ENCODE assay signal across 29 cellular contexts in genomic region chr3:52343946-52344600, GRCh38.
"Had no signal": no experiment of that assay in that cellular context is flagged by ENCODE, and none has a peak within 500 bp of the region (broad histone marks: within the 10 kb centered on the region; RNA-seq: fewer than 3 reads in every experiment).

No MANE protein-coding gene starts in this region.

- H3K4me3 Mint-ChIP-seq: activated CD4-positive, alpha-beta T cell treated with anti-CD3 and anti-CD28 coated beads, Interleukin-2, amount 10 ng/mL, durations not matched to agents 24 days and 14 days; activated CD8-positive, alpha-beta T cell treated with anti-CD3 and anti-CD28 coated beads for 36 hours; activated naive CD4-positive, alpha-beta T cell treated with anti-CD3 and anti-CD28 coated beads, Interleukin-2, amount 50 U/mL, for 24 hours; activated naive CD8-positive, alpha-beta T cell treated with anti-CD3 and anti-CD28 coated beads, Interleukin-2, amount 10 ng/mL, durations not matched to agents 7 days and 5 days had no signal

- H3K27me3 Mint-ChIP-seq: activated CD4-positive, alpha-beta T cell treated with anti-CD3 and anti-CD28 coated beads, Interleukin-2, amount 10 ng/mL, durations not matched to agents 24 days and 14 days; activated CD8-positive, alpha-beta T cell treated with anti-CD3 and anti-CD28 coated beads for 36 hours; activated naive CD4-positive, alpha-beta T cell treated with anti-CD3 and anti-CD28 coated beads, Interleukin-2, amount 50 U/mL, for 24 hours; activated naive CD8-positive, alpha-beta T cell treated with anti-CD3 and anti-CD28 coated beads, Interleukin-2, amount 10 ng/mL, durations not matched to agents 7 days and 5 days had no signal

- H3K4me3 ChIP-seq: body of pancreas, breast epithelium, K562, SJCRH30, SK-N-MC had no signal

- H3K27me3 ChIP-seq: body of pancreas, breast epithelium had no signal

- H3K4me1 ChIP-seq: breast epithelium, SJCRH30 had no signal

- ATAC-seq: activated CD8-positive, alpha-beta T cell treated with anti-CD3 and anti-CD28 coated beads for 36 hours; body of pancreas; K562; PC-3; Right ventricle myocardium inferior had no signal

- DNase-seq: activated CD4-positive, alpha-beta T cell treated with anti-CD3 and anti-CD28 coated beads, Interleukin-2, amount 10 ng/mL, durations not matched to agents 24 days and 14 days; activated CD4-positive, alpha-beta T cell treated with anti-CD3 and anti-CD28 coated beads, Interleukin-2, amount 50 U/mL, for 4 hours; activated CD8-positive, alpha-beta T cell treated with anti-CD3 and anti-CD28 coated beads for 36 hours; activated gamma-delta T cell; activated naive CD4-positive, alpha-beta T cell treated with Interleukin-2 at 50 U/mL for 16 hours; activated naive CD8-positive, alpha-beta T cell treated with anti-CD3 and anti-CD28 coated beads, Interleukin-2, amount 10 ng/mL, durations not matched to agents 7 days and 5 days; activated T-cell treated with anti-CD3 and anti-CD28 coated beads, Interleukin-2, amount 50 U/mL, for 1 hour; amygdala; body of pancreas; NCI-H1092 treated with DMSO at 0.1 percent for 48 hours; NCI-H1417; NCI-H146; NCI-H187; NCI-H2029 treated with DMSO at 0.1 percent for 48 hours; NCI-H2107; NCI-H2171; NCI-H510A; NCI-H526; NCI-H748 treated with DMSO at 0.1 percent for 48 hours; NK-92 treated with Interleukin-12 subunit alpha and Interleukin-12 subunit beta, amount 100 ng/mL, for 24 hours; PC-3; SJCRH30 had no signal

- H3K9me3 Mint-ChIP-seq: activated CD4-positive, alpha-beta T cell treated with anti-CD3 and anti-CD28 coated beads, Interleukin-2, amount 10 ng/mL, durations not matched to agents 24 days and 14 days; activated CD8-positive, alpha-beta T cell treated with anti-CD3 and anti-CD28 coated beads for 36 hours; activated naive CD4-positive, alpha-beta T cell treated with anti-CD3 and anti-CD28 coated beads, Interleukin-2, amount 50 U/mL, for 24 hours; activated naive CD8-positive, alpha-beta T cell treated with anti-CD3 and anti-CD28 coated beads, Interleukin-2, amount 10 ng/mL, durations not matched to agents 7 days and 5 days; activated T-helper 2 cell treated with anti-CD3 and anti-CD28 coated beads, Interferon-gamma antibody, Interleukin-2, Interleukin-4, amounts not matched to agents 10 μg/mL and 5 μg/mL and 100 μg/mL, durations not matched to agents 14 hours and 24 hours and 36 hours had no signal

- H3K36me3 ChIP-seq: breast epithelium, SJCRH30 had no signal

- H3K27ac ChIP-seq: body of pancreas, breast epithelium, RWPE1, SJCRH30, SK-N-MC had no signal

- H3K27ac Mint-ChIP-seq: activated CD4-positive, alpha-beta T cell treated with anti-CD3 and anti-CD28 coated beads, Interleukin-2, amount 10 ng/mL, durations not matched to agents 24 days and 14 days; activated CD8-positive, alpha-beta T cell treated with anti-CD3 and anti-CD28 coated beads for 36 hours; activated naive CD8-positive, alpha-beta T cell treated with anti-CD3 and anti-CD28 coated beads, Interleukin-2, amount 10 ng/mL, durations not matched to agents 7 days and 5 days; activated T-helper 2 cell treated with anti-CD3 and anti-CD28 coated beads, Interferon-gamma antibody, Interleukin-2, Interleukin-4, amounts not matched to agents 10 μg/mL and 5 μg/mL and 100 μg/mL, durations not matched to agents 14 hours and 24 hours and 36 hours had no signal

- H3K36me3 Mint-ChIP-seq: activated naive CD8-positive, alpha-beta T cell treated with anti-CD3 and anti-CD28 coated beads, Interleukin-2, amount 10 ng/mL, durations not matched to agents 7 days and 5 days had no signal

- H3K9me3 ChIP-seq: body of pancreas, breast epithelium, SJCRH30 had no signal
